In the genomic region with DNA sequence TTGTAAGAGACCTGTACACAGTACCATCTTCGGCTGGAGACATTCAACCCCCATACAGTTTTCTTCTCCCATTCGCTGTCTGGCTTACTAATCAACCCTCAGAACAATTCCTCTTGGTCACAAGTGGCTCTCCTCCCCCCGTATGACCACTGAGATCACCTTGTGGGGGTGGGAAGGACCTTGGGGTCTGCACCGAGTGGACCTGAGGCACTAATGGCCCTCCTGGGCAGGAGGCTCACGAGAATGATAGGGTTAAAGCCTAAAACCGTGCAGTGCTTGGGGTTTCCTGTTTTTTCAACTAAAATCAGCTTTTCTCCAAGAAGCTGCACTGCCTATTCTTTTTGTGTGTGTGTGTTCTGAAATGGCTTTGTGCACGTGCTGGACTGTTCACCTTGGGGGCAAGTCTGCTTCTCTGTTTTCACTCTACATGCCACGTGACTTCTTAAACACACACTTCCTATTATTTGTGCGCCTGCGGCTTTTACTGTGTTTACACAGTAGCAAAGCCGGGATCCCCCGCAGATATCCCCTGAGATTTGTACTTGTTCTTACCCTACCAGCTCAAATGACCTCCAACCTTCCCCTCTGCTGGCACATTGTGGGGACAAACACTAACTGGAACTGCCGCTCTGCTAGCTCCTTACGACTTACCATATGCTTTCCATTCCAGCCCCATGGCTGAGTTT, we compare ENCODE assay signal across 8 cellular contexts. TPM values are rescaled to one million over a fixed set of nuclear protein-coding genes. Genes with fewer than 3 reads are reported as not detected.
DNase-seq lines count a peak whose midpoint lies in the region; ATAC-seq and TF ChIP-seq lines count a peak whose summit lies in the region.

No MANE protein-coding gene starts in this region.

- peak; percentile 71 for DNase-seq in activated effector memory CD4-positive, alpha-beta T cell treated with anti-CD3 and anti-CD28 coated beads, Interleukin-2, amount 50 U/mL, for 16 hours
- DNase-seq in activated effector memory CD4-positive, alpha-beta T cell treated with Interleukin-2 at 50 U/mL for 16 hours, result no peak
- peak; percentile 95 for DNase-seq in NCI-H146 treated with DMSO at 0.1 percent for 48 hours (lab: John Stamatoyannopoulos, UW; ENCODE audit: unreplicated experiment)
- DNase-seq in activated CD8-positive, alpha-beta memory T cell treated with anti-CD3 and anti-CD28 coated beads for 24 hours, result peak; percentile 62
- DNase-seq in NCI-H1694 (lab: John Stamatoyannopoulos, UW), result no peak
- no peak for DNase-seq in middle frontal gyrus (ENCODE audit: extremely low spot score, low spot score)

- no peak for TF ChIP-seq CTCF in liver (IDR thresholded peaks at IDR 0.05; ENCODE audit: low read depth, low read length, missing input control)

- peak overlapping the region in 1 of 2 donors; percentile 23 for H3K27ac ChIP-seq in liver (ENCODE audit: low read depth in 1 of 2, low read length in 2 of 2)

- no peak overlapping the region for H3K4me3 ChIP-seq in liver (ENCODE audit: low read depth in 1 of 3, low read length in 3 of 3)

- 56% methylated on average over 14 of the region's 14 CpGs for WGBS in liver

- H3K4me1 ChIP-seq in liver (ENCODE audit: control insufficient read depth in 4 of 4, insufficient read depth in 4 of 4, low read length in 3 of 4), result peaks cover 0 to 16% (median 8%) of the 10 kb centered on the region in 4 donors

- no peak for TF ChIP-seq RAD21 in liver (IDR thresholded peaks at IDR 0.05)

- no peaks in the 10 kb centered on the region for H3K27me3 ChIP-seq in liver (ENCODE audit: control insufficient read depth in 4 of 4, insufficient read depth in 4 of 4, low read length in 3 of 4)

- H3K9me3 ChIP-seq in liver (ENCODE audit: control insufficient read depth in 4 of 4, low read length in 3 of 4), result peaks cover 0 to 2% (median under 1%) of the 10 kb centered on the region in 4 donors

- peak; percentile 75 for ATAC-seq in HG02840 (IDR thresholded peaks at IDR 0.05; ENCODE audit: low FRiP score, unreplicated experiment)

- H3K9ac ChIP-seq in liver (ENCODE audit: low read depth in 1 of 2, low read length in 2 of 2), result no peak overlapping the region

- H3K36me3 ChIP-seq in liver (ENCODE audit: control insufficient read depth in 4 of 4, insufficient read depth in 3 of 4, low read depth in 1 of 4, low read length in 3 of 4), result peaks cover 0 to 2% (median 2%) of the 10 kb centered on the region in 4 donors

TF ChIP-seq in liver, 16 proteins besides CTCF, POLR2A, EP300 and RAD21:
- TF ChIP-seq GABPA (IDR thresholded peaks at IDR 0.05 in 1 of 2, conservative IDR thresholded peaks at IDR 0.05 in 1 of 2) (no peak), SP1 (IDR thresholded peaks at IDR 0.05) (no peak), RXRA (IDR thresholded peaks at IDR 0.05) (peak in 1 of 2 donors; percentile 3), EGR1 (IDR thresholded peaks at IDR 0.05; ENCODE audit: low read depth in 2 of 2) (no peak), FOXA2 (IDR thresholded peaks at IDR 0.05) (no peak), HNF4G (IDR thresholded peaks at IDR 0.05) (peak; percentile 36), HNF4A (conservative IDR thresholded peaks at IDR 0.05) (peak; percentile 38 to 88), MAX (IDR thresholded peaks at IDR 0.05) (no peak), FOXA1 (IDR thresholded peaks at IDR 0.05) (no peak)
- TF ChIP-seq, protein P1, sequence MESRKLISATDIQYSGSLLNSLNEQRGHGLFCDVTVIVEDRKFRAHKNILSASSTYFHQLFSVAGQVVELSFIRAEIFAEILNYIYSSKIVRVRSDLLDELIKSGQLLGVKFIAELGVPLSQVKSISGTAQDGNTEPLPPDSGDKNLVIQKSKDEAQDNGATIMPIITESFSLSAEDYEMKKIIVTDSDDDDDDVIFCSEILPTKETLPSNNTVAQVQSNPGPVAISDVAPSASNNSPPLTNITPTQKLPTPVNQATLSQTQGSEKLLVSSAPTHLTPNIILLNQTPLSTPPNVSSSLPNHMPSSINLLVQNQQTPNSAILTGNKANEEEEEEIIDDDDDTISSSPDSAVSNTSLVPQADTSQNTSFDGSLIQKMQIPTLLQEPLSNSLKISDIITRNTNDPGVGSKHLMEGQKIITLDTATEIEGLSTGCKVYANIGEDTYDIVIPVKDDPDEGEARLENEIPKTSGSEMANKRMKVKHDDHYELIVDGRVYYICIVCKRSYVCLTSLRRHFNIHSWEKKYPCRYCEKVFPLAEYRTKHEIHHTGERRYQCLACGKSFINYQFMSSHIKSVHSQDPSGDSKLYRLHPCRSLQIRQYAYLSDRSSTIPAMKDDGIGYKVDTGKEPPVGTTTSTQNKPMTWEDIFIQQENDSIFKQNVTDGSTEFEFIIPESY (IDR thresholded peaks at IDR 0.05), result no peak

RNA-seq across cellular contexts. Expression of gene RBM26, which starts 12.3 kb away (rescaled TPM):
- total RNA-seq in liver, result 10 to 100 TPM; 15.5 to 18.4 TPM
- polyA plus RNA-seq in liver, result 1 to 10 TPM; 6.4 to 9.1 TPM

Comparison
In these comparisons a context has a peak if more than half of its experiments do, and no peak if none do; other contexts are left out.
1. DNase-seq: peak in activated effector memory CD4-positive, alpha-beta T cell treated with anti-CD3 and anti-CD28 coated beads, Interleukin-2, amount 50 U/mL, for 16 hours (single experiment), NCI-H146 treated with DMSO at 0.1 percent for 48 hours (single experiment) and activated CD8-positive, alpha-beta memory T cell treated with anti-CD3 and anti-CD28 coated beads for 24 hours (single experiment); none in activated effector memory CD4-positive, alpha-beta T cell treated with Interleukin-2 at 50 U/mL for 16 hours (single experiment), NCI-H1694 (single experiment) and middle frontal gyrus (single experiment).